8 cellular contexts compared by ENCODE assay signal in the genomic region with DNA sequence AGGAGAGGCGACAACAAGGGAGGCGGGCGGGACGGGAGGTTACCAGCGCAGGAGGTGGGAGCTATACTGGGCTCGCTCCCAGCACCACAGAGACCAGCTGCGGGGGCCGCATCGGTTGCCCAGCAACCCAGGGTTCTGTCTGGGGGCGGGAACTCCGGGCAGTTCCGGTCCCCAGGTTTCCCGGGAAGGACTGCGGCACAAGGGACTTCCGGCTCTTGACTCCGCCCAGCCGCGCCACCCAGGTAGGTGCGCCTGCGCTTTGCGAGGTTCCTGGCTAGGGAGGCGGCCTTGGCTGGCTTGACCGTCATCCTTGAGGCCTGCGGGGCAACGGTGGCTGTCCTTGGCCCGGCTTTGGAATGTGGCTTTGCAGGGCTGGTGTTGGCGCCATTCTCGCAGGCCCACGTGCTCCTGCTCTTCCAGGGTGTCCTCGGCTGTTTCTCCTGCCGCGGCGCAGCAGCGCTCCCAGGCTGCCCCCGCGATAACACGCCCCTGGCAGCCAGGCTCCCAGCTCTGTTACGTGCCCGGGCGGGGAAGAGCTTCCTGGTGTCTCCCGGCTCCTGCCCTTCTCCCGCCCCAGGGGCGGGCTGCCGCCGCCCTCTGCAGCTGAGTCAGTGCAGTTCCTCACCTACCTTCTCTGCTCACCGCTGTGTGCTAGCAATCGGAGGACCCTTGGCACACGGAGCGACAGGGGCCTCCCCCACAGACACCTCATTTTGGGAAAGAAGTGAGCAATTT. TPM values are rescaled to one million over a fixed set of nuclear protein-coding genes. Genes with fewer than 3 reads are reported as not detected.
DNase-seq lines count a peak whose midpoint lies in the region; ATAC-seq, FAIRE-seq and TF ChIP-seq lines count a peak whose summit lies in the region.

A gene with protein sequence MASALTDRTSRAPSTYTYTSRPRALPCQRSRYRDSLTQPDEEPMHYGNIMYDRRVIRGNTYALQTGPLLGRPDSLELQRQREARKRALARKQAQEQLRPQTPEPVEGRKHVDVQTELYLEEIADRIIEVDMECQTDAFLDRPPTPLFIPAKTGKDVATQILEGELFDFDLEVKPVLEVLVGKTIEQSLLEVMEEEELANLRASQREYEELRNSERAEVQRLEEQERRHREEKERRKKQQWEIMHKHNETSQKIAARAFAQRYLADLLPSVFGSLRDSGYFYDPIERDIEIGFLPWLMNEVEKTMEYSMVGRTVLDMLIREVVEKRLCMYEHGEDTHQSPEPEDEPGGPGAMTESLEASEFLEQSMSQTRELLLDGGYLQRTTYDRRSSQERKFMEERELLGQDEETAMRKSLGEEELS (minus strand): TSS at position 534 of the 735 bp plus-strand sequence. CDS start 652 bp downstream, outside the sequence.

- intact Hi-C loops in pancreas (cut with DNase I): no loop called here
- intact Hi-C loops in tibial artery (cut with DNase I; ENCODE audit: low total_unique reads): loop anchor here (10.0 kb wide), 1 partner anchor 205 kb away; no protein-coding TSS in a partner anchor

- no peak for FAIRE-seq in pancreas (lab: Jason Lieb, UNC)

- H3K27me3 ChIP-seq in cardiac muscle cell: no peaks in the 10 kb centered on the region
- no peaks in the 10 kb centered on the region for H3K27me3 ChIP-seq in pancreas
- no peaks in the 10 kb centered on the region for H3K27me3 ChIP-seq in tibial artery

- peak; percentile 9; the same call in 1 of the 3 replicates for TF ChIP-seq CTCF in GM12872 (IDR thresholded peaks at IDR 0.05; ENCODE audit: insufficient read depth, low read depth, low read length)
- no peak for TF ChIP-seq CTCF in cardiac muscle cell (IDR thresholded peaks at IDR 0.05; ENCODE audit: low read depth, low read length)
- TF ChIP-seq CTCF in pancreas (IDR thresholded peaks at IDR 0.05): no peak
- peak in 1 of 2 experiments; percentile 14 for TF ChIP-seq CTCF in tibial artery (IDR thresholded peaks at IDR 0.05)

- no peaks in the 10 kb centered on the region for H3K9me3 ChIP-seq in cardiac muscle cell (ENCODE audit: low read depth)
- no peaks in the 10 kb centered on the region for H3K9me3 ChIP-seq in pancreas
- H3K9me3 ChIP-seq in tibial artery: no peaks in the 10 kb centered on the region

- H3K27ac ChIP-seq in cardiac muscle cell (peak within 1 kb of the TSS; percentile 94), pancreas (peak within 1 kb of the TSS; percentile 81 to 92 (median 91)), tibial artery (peak within 1 kb of the TSS; percentile 75 to 76)

- DNase-seq in NCI-H1105 treated with DMSO at 0.1 percent for 48 hours (lab: John Stamatoyannopoulos, UW) (peak; percentile 99), SKM-1 treated with dmso at 0.1 percent for 144 hours (lab: John Stamatoyannopoulos, UW; ENCODE audit: unreplicated experiment) (peak; percentile 92), cardiac muscle cell (ENCODE audit: low read depth in 1 of 2, low spot score in 1 of 2) (peak; percentile 95 to 97), pancreas (peak; percentile 96 to 99 (median 96)), tibial artery (peak; percentile 86 to 95)
- DNase-seq in activated naive CD8-positive, alpha-beta T cell treated with anti-CD3 and anti-CD28 coated beads, Interleukin-2, amount 50 U/mL, for 16 hours (ENCODE audit: low read depth, low spot score): peak; percentile 82

- H3K36me3 ChIP-seq in cardiac muscle cell: no peaks in the 10 kb centered on the region
- no peaks in the 10 kb centered on the region for H3K36me3 ChIP-seq in pancreas
- H3K36me3 ChIP-seq in tibial artery: no peaks in the 10 kb centered on the region

- H3K4me3 ChIP-seq in cardiac muscle cell: peak within 1 kb of the TSS; percentile 63
- peak within 1 kb of the TSS; percentile 67 to 86 (median 80) for H3K4me3 ChIP-seq in pancreas
- H3K4me3 ChIP-seq in tibial artery: peak within 1 kb of the TSS; percentile 71 to 79

- ATAC-seq in HG02678 (IDR thresholded peaks at IDR 0.05; ENCODE audit: unreplicated experiment): peak; percentile 91
- ATAC-seq in pancreas: peak; percentile 92 to 97 (median 96)

- WGBS in pancreas, 2 donors: 0% methylated on average over 46 to 49 of the region's 49 CpGs

- peaks cover 13% of the 10 kb centered on the region for H3K4me1 ChIP-seq in cardiac muscle cell (ENCODE audit: low read depth)
- peaks cover 0 to 9% (median 5%) of the 10 kb centered on the region in 3 donors for H3K4me1 ChIP-seq in pancreas
- peaks cover 0 to 13% (median 3%) of the 10 kb centered on the region in 4 donors for H3K4me1 ChIP-seq in tibial artery

RNA-seq across cellular contexts. Expression of the gene that starts here (rescaled TPM):
- 8.8 and 13.8 TPM in 2 replicates for total RNA-seq in cardiac muscle cell
- 17.7 and 19.7 TPM in 2 replicates for polyA plus RNA-seq in cardiac muscle cell
- 1 to 10 TPM; 4.1 to 8.8 (median 5.1) TPM for total RNA-seq in pancreas
- 1 to 10 TPM; 2.1 to 3.1 TPM for polyA plus RNA-seq in pancreas

Comparison
In these comparisons a context has a peak if more than half of its experiments do, and no peak if none do; other contexts are left out.
1. Peak in every context shown above with its lines: DNase-seq, ATAC-seq, H3K4me3 ChIP-seq and H3K27ac ChIP-seq.